In the genomic region with DNA sequence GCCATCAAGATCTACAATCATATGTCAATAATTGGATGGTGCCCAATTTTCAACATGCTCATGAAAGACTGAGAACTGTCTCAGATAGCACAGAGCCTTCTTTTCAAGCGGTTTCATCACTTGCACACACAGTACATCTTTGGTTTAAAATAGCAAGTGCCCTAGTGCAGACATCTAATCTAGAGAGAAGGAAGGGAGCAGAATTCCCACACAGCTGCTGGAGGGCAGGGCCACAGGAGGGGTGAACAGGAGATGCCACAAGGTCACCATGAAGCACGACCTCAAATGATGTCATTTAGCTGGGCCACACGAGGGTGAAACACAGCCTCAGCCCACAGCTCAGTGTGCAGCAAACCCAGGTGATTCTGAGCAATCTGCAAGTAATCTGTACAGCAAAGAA, we compare ENCODE assay signal across 13 cellular contexts. TPM values are rescaled to one million over a fixed set of nuclear protein-coding genes. Genes with fewer than 3 reads are reported as not detected.
DNase-seq lines count a peak whose midpoint lies in the region; ATAC-seq and TF ChIP-seq lines count a peak whose summit lies in the region.
"Had no signal": no experiment of that assay in that cellular context is flagged by ENCODE, and none has a peak within 500 bp of the region (broad histone marks: within the 10 kb centered on the region; RNA-seq: fewer than 3 reads in every experiment).

No MANE protein-coding gene starts in this region.

- no peaks in the 10 kb centered on the region for H3K36me3 Mint-ChIP-seq in activated CD8-positive, alpha-beta memory T cell treated with anti-CD3 and anti-CD28 coated beads, Interleukin-2, amount 10 ng/mL, durations not matched to agents 7 days and 5 days
- H3K36me3 Mint-ChIP-seq in activated naive CD4-positive, alpha-beta T cell treated with anti-CD3 and anti-CD28 coated beads, Interleukin-2, amount 50 U/mL, for 24 hours = peaks cover 19% of the 10 kb centered on the region

- in situ Hi-C loops in SK-MEL-5 (cut with HindIII; ENCODE audit: low pct_unique_long_range_greater_than_20kb, low sequenced_read_pairs) = no loop called here

- H3K4me3 ChIP-seq in breast epithelium = no peak overlapping the region
- H3K4me3 ChIP-seq: lower lobe of right lung, right atrium auricular region had no signal

- H3K4me1 ChIP-seq in breast epithelium = no peaks in the 10 kb centered on the region
- H3K4me1 ChIP-seq: lower lobe of right lung, right atrium auricular region had no signal

- ATAC-seq in activated CD8-positive, alpha-beta memory T cell treated with anti-CD3 and anti-CD28 coated beads, Interleukin-2, amount 10 ng/mL, durations not matched to agents 7 days and 5 days = peak; percentile 70
- ATAC-seq: lower lobe of right lung had no signal

- no peak overlapping the region for H3K27ac ChIP-seq in breast epithelium
- H3K27ac ChIP-seq in substantia nigra (ENCODE audit: low read depth, low read length, poor library complexity, severe bottlenecking) = no peak overlapping the region
- H3K27ac ChIP-seq: lower lobe of right lung, right atrium auricular region had no signal

- no peaks in the 10 kb centered on the region for H3K9me3 ChIP-seq in breast epithelium
- H3K9me3 ChIP-seq: lower lobe of right lung, right atrium auricular region had no signal

- H3K27ac Mint-ChIP-seq in activated CD8-positive, alpha-beta memory T cell treated with anti-CD3 and anti-CD28 coated beads, Interleukin-2, amount 10 ng/mL, durations not matched to agents 7 days and 5 days = no peak overlapping the region
- H3K27ac Mint-ChIP-seq in activated naive CD4-positive, alpha-beta T cell treated with anti-CD3 and anti-CD28 coated beads, Interleukin-2, amount 50 U/mL, for 24 hours = peak overlapping the region; percentile 94

- no peaks in the 10 kb centered on the region for H3K36me3 ChIP-seq in breast epithelium
- H3K36me3 ChIP-seq: lower lobe of right lung, right atrium auricular region had no signal

- TF ChIP-seq POLR2A in breast epithelium (IDR thresholded peaks at IDR 0.05) = no peak

- H3K9me3 Mint-ChIP-seq in activated CD8-positive, alpha-beta memory T cell treated with anti-CD3 and anti-CD28 coated beads, Interleukin-2, amount 10 ng/mL, durations not matched to agents 7 days and 5 days (ENCODE audit: low read depth) = no peaks in the 10 kb centered on the region
- no peaks in the 10 kb centered on the region for H3K9me3 Mint-ChIP-seq in activated naive CD4-positive, alpha-beta T cell treated with anti-CD3 and anti-CD28 coated beads, Interleukin-2, amount 50 U/mL, for 24 hours

- CTCF ChIA-PET in activated CD8-positive, alpha-beta memory T cell treated with anti-CD3 and anti-CD28 coated beads, Interleukin-2, amount 10 ng/mL, durations not matched to agents 7 days and 5 days (lab: Charles Lee) = interaction anchor here (1.3 kb wide), 1 partner anchor 13 kb away, joined by 3 read pairs; no protein-coding TSS in a partner anchor

- TF ChIP-seq CTCF in breast epithelium (IDR thresholded peaks at IDR 0.05) = no peak

- intact Hi-C loops in breast epithelium (cut with DNase I; ENCODE audit: low total_unique reads) = no loop called here

- peaks cover 6% of the 10 kb centered on the region for H3K27me3 Mint-ChIP-seq in activated CD8-positive, alpha-beta memory T cell treated with anti-CD3 and anti-CD28 coated beads, Interleukin-2, amount 10 ng/mL, durations not matched to agents 7 days and 5 days
- no peaks in the 10 kb centered on the region for H3K27me3 Mint-ChIP-seq in activated naive CD4-positive, alpha-beta T cell treated with anti-CD3 and anti-CD28 coated beads, Interleukin-2, amount 50 U/mL, for 24 hours

- no peaks in the 10 kb centered on the region for H3K27me3 ChIP-seq in breast epithelium
- H3K27me3 ChIP-seq: right atrium auricular region had no signal

- no peak overlapping the region for H3K4me3 Mint-ChIP-seq in activated CD8-positive, alpha-beta memory T cell treated with anti-CD3 and anti-CD28 coated beads, Interleukin-2, amount 10 ng/mL, durations not matched to agents 7 days and 5 days
- peak overlapping the region; percentile 85 for H3K4me3 Mint-ChIP-seq in activated naive CD4-positive, alpha-beta T cell treated with anti-CD3 and anti-CD28 coated beads, Interleukin-2, amount 50 U/mL, for 24 hours

- no peak for DNase-seq in activated CD8-positive, alpha-beta memory T cell treated with anti-CD3 and anti-CD28 coated beads, Interleukin-2, amount 10 ng/mL, durations not matched to agents 7 days and 5 days
- DNase-seq in activated CD8-positive, alpha-beta memory T cell treated with anti-CD3 and anti-CD28 coated beads, Interleukin-2, amount 50 U/mL, for 48 hours = no peak
- peak; percentile 80 for DNase-seq in SK-MEL-5 (ENCODE audit: low read depth, low spot score)
- DNase-seq in stimulated activated CD4-positive, alpha-beta T cell treated with anti-CD3 and anti-CD28 coated beads, Interleukin-4, amount 100 ng/mL, for 1 hour = peak; percentile 29
- no peak for DNase-seq in breast epithelium (ENCODE audit: low spot score in 2 of 2)
- DNase-seq in substantia nigra (lab: John Stamatoyannopoulos, UW) = no peak
- DNase-seq in islet precursor cell = no peak
- DNase-seq: effector memory CD4-positive, alpha-beta T cell; lower lobe of right lung; NCI-H1048; NCI-H2171 had no signal

- peaks cover 44% of the 10 kb centered on the region for H3K4me1 Mint-ChIP-seq in activated CD8-positive, alpha-beta memory T cell treated with anti-CD3 and anti-CD28 coated beads, Interleukin-2, amount 10 ng/mL, durations not matched to agents 7 days and 5 days
- H3K4me1 Mint-ChIP-seq in activated naive CD4-positive, alpha-beta T cell treated with anti-CD3 and anti-CD28 coated beads, Interleukin-2, amount 50 U/mL, for 24 hours = peaks cover 96% of the 10 kb centered on the region

RNA-seq across cellular contexts. Expression of a gene that starts 24.3 kb away (rescaled TPM):
- total RNA-seq in activated CD8-positive, alpha-beta memory T cell treated with anti-CD3 and anti-CD28 coated beads, Interleukin-2, amount 10 ng/mL, durations not matched to agents 7 days and 5 days = 10 to 100 TPM; 29.4 to 30.6 TPM
- total RNA-seq in SK-MEL-5 (2014; rRNA removed; shearing (Covaris generic)) = 91.7 and 101 TPM in 2 replicates
- 162 and 190 TPM in 2 replicates for polyA plus RNA-seq in SK-MEL-5 (2015; cell fraction: cytosol; rRNA removed)
- polyA plus RNA-seq in SK-MEL-5 (2015; cell fraction: nucleus; rRNA removed) = 207 and 261 TPM in 2 replicates
- total RNA-seq in breast epithelium = 1 to 10 TPM; 2.6 to 7.6 (median 7.2) TPM

Comparison
In these comparisons a context has a peak if more than half of its experiments do, and no peak if none do; other contexts are left out.
1. DNase-seq: peak in SK-MEL-5 (single experiment) and stimulated activated CD4-positive, alpha-beta T cell treated with anti-CD3 and anti-CD28 coated beads, Interleukin-4, amount 100 ng/mL, for 1 hour (single experiment); none in activated CD8-positive, alpha-beta memory T cell treated with anti-CD3 and anti-CD28 coated beads, Interleukin-2, amount 10 ng/mL, durations not matched to agents 7 days and 5 days (single experiment), activated CD8-positive, alpha-beta memory T cell treated with anti-CD3 and anti-CD28 coated beads, Interleukin-2, amount 50 U/mL, for 48 hours (single experiment), breast epithelium (0 of 2), substantia nigra (0 of 49) and islet precursor cell (single experiment).